Comparison of ENCODE assay signal across 22 cellular contexts in the genomic region with DNA sequence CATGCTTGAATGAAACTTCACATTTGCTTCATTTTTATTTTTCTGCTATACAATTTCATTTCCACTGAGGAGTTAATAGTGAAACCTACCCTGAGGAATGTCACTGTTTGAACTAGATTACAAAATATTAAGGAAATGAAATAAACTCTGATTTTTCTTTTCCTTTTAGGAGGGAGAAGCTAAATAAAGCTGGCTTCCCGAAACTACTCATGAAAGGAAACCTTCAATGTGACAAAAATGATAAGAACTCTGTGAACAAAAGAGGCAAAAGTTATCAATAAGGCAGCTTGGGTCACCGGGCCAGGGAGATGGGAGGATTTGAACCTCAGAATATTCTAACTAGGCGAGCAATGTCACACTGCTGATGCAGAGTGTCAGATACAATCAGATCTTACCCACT.
A peak's percentile ranks its signal among the peaks of the same experiment; 100 is the strongest.
DNase-seq lines count a peak whose midpoint lies in the region; ATAC-seq and TF ChIP-seq lines count a peak whose summit lies in the region.
"Had no signal": no experiment of that assay in that cellular context is flagged by ENCODE, and none has a peak within 500 bp of the region (broad histone marks: within the 10 kb centered on the region; RNA-seq: fewer than 3 reads in every experiment).

No MANE protein-coding gene starts in this region.

- H2AK5ac ChIP-seq in IMR-90 (ENCODE audit: low read depth, low read length): no peak overlapping the region

- TF ChIP-seq POLR2A in IMR-90 (IDR thresholded peaks at IDR 0.05; ENCODE audit: low read depth, low read length) (no peak), upper lobe of left lung (IDR thresholded peaks at IDR 0.05) (no peak)

- no peak overlapping the region for H3K56ac ChIP-seq in IMR-90 (ENCODE audit: extremely low read depth, insufficient read depth, low read length)

- H3K36me3 ChIP-seq in IMR-90 (ENCODE audit: control insufficient read depth, insufficient read depth, low read length) (no peaks in the 10 kb centered on the region), muscle layer of colon (ENCODE audit: insufficient read depth, low read length) (no peaks in the 10 kb centered on the region), upper lobe of left lung (no peaks in the 10 kb centered on the region)

- H3K4me1 Mint-ChIP-seq in type B pancreatic cell (ENCODE audit: unreplicated experiment): peaks cover 13% of the 10 kb centered on the region
- H3K4me1 Mint-ChIP-seq: activated CD4-positive, alpha-beta T cell treated with anti-CD3 and anti-CD28 coated beads, Interleukin-2, amount 10 ng/mL, durations not matched to agents 7 days and 5 days; B cell; central memory CD8-positive, alpha-beta T cell; T-cell had no signal

- H3K36me3 Mint-ChIP-seq in type B pancreatic cell: peaks cover 20% of the 10 kb centered on the region

- WGBS in IMR-90 (ENCODE audit: extremely low coverage in 2 of 2, insufficient read length in 1 of 2), 2 experiments: 100% methylated on average over 1 of the region's 3 CpGs; no CpG with 5 or more reads in 1 of the 2 experiments
- 31 to 39% methylated on average over 3 of the region's 3 CpGs for WGBS in upper lobe of left lung, 2 donors

- peaks cover 14% of the 10 kb centered on the region for H3K9me3 Mint-ChIP-seq in type B pancreatic cell

- no peaks in the 10 kb centered on the region for H3K27me3 ChIP-seq in IMR-90 (ENCODE audit: control insufficient read depth, insufficient read depth, low read length)
- H3K27me3 ChIP-seq in muscle layer of colon (ENCODE audit: control insufficient read depth in 1 of 2, insufficient read depth in 2 of 2, low read length in 2 of 2): no peaks in the 10 kb centered on the region
- no peaks in the 10 kb centered on the region for H3K27me3 ChIP-seq in upper lobe of left lung

- ATAC-seq in IMR-90 (ENCODE audit: low read depth) (peak; percentile 55), upper lobe of left lung (ENCODE audit: low FRiP score in 2 of 2) (no peak), GM21367 (IDR thresholded peaks at IDR 0.05; ENCODE audit: unreplicated experiment) (no peak)
- ATAC-seq: mucosa of descending colon, T-cell had no signal

- CTCF ChIA-PET in IMR-90 (lab: Yijun Ruan, JAX): interaction anchor here (1.2 kb wide), 1 partner anchor 42 kb away, joined by 3 read pairs; no protein-coding TSS in a partner anchor

- intact Hi-C loops in IMR-90 (cut with micrococcal nuclease): loop anchor here (5.0 kb wide), 1 partner anchor 43 kb away; no protein-coding TSS in a partner anchor

- H3K4me1 ChIP-seq in IMR-90 (ENCODE audit: control insufficient read depth, insufficient read depth, low read length) (peaks cover 9% of the 10 kb centered on the region), muscle layer of colon (ENCODE audit: insufficient read depth, low read length) (peaks cover 14% of the 10 kb centered on the region), upper lobe of left lung (peaks cover 0 to 12% (median 8%) of the 10 kb centered on the region in 4 donors)

- no peak overlapping the region for H2AFZ ChIP-seq in IMR-90 (replicated peaks; ENCODE audit: low read length, poor library complexity)

- H3K27ac Mint-ChIP-seq in type B pancreatic cell: no peak overlapping the region
- H3K27ac Mint-ChIP-seq: activated CD4-positive, alpha-beta T cell treated with anti-CD3 and anti-CD28 coated beads, Interleukin-2, amount 10 ng/mL, durations not matched to agents 7 days and 5 days; B cell; T-cell had no signal

- H2BK5ac ChIP-seq in IMR-90 (ENCODE audit: low read depth, low read length, poor library complexity, severe bottlenecking): peak overlapping the region; percentile 46

- no peak for TF ChIP-seq EP300 in upper lobe of left lung (IDR thresholded peaks at IDR 0.05)

- H3K9me3 ChIP-seq in IMR-90 (ENCODE audit: control insufficient read depth, insufficient read depth, low read length) (peaks cover 14% of the 10 kb centered on the region), muscle layer of colon (ENCODE audit: low read length) (no peaks in the 10 kb centered on the region), upper lobe of left lung (peaks cover 17 to 33% (median 23%) of the 10 kb centered on the region in 4 donors)

- H3K18ac ChIP-seq in IMR-90 (ENCODE audit: low read depth, low read length): peak overlapping the region; percentile 79

- 0 out of 2 replicates have a peak overlapping the region, but pooled peaks have one; percentile 4 for H3K14ac ChIP-seq in IMR-90 (replicated peaks; ENCODE audit: low read depth, low read length)

- no peak overlapping the region; the same call in 1 of the 2 replicates for H2BK120ac ChIP-seq in IMR-90 (ENCODE audit: low read depth, low read length)

- no peak overlapping the region for H2BK20ac ChIP-seq in IMR-90 (ENCODE audit: low read depth, low read length)

- POLR2A ChIA-PET in IMR-90 (lab: Charles Lee; ENCODE audit: unreplicated experiment): no interaction called here

- H4K8ac ChIP-seq in IMR-90 (ENCODE audit: low read depth in 2 of 2, low read length in 2 of 2): peak overlapping the region; percentile 64 to 84; a peak in 2 of 4 replicates

- TF ChIP-seq CTCF in IMR-90 (conservative IDR thresholded peaks at IDR 0.05; ENCODE audit: low read depth, low read length): no peak
- no peak for TF ChIP-seq CTCF in upper lobe of left lung (IDR thresholded peaks at IDR 0.05)
- TF ChIP-seq CTCF in type B pancreatic cell (conservative IDR thresholded peaks at IDR 0.05): no peak

- H3K9ac ChIP-seq in IMR-90 (ENCODE audit: low read depth, low read length) (no peak overlapping the region), muscle layer of colon (ENCODE audit: low read length) (no peak overlapping the region)

- in situ Hi-C loops in IMR-90 (cut with MboI; ENCODE audit: low sequenced_read_pairs): no loop called here

- no peaks in the 10 kb centered on the region for H3K9me1 ChIP-seq in IMR-90 (ENCODE audit: insufficient read depth, low read length)

- no peaks in the 10 kb centered on the region for H3K27me3 Mint-ChIP-seq in type B pancreatic cell
- H3K27me3 Mint-ChIP-seq: activated CD4-positive, alpha-beta T cell treated with anti-CD3 and anti-CD28 coated beads, Interleukin-2, amount 10 ng/mL, durations not matched to agents 7 days and 5 days; B cell; central memory CD8-positive, alpha-beta T cell; T-cell had no signal

- peak overlapping the region; percentile 59 for H4K5ac ChIP-seq in IMR-90 (ENCODE audit: low read depth, low read length)

- H3K4ac ChIP-seq in IMR-90 (ENCODE audit: low read depth, low read length): peak overlapping the region; percentile 18; the same call in 1 of the 2 replicates

- DNase-seq in IMR-90 (no peak), dermis blood vessel endothelial cell (peak; percentile 37), upper lobe of left lung (no peak), type B pancreatic cell (ENCODE audit: extremely low spot score, unreplicated experiment) (no peak), H4 (ENCODE audit: low spot score) (no peak)
- DNase-seq: activated CD4-positive, alpha-beta T cell treated with anti-CD3 and anti-CD28 coated beads, Interleukin-2, amount 10 ng/mL, durations not matched to agents 7 days and 5 days; activated CD8-positive, alpha-beta memory T cell treated with anti-CD3 and anti-CD28 coated beads, Interleukin-2, amount 50 U/mL, for 4 hours; activated gamma-delta T cell; amniotic stem cell; H7; hippocampal formation; kidney; mucosa of descending colon; NCI-H1417 treated with DMSO at 0.1 percent for 48 hours; NCI-H2171 treated with DMSO at 0.1 percent for 48 hours; NCI-H774; SHP77 treated with DMSO at 0.1 percent for 48 hours; T-cell had no signal

- H3K4me2 ChIP-seq in IMR-90 (ENCODE audit: low read depth, low read length): peak overlapping the region; percentile 76

- no peaks in the 10 kb centered on the region for H4K20me1 ChIP-seq in IMR-90 (ENCODE audit: insufficient read depth, low read length)

- no peak for TF ChIP-seq RAD21 in IMR-90 (IDR thresholded peaks at IDR 0.05; ENCODE audit: low read length)

- no peak overlapping the region for H3K4me3 ChIP-seq in IMR-90 (ENCODE audit: insufficient read depth, low read depth, low read length)
- no peak overlapping the region for H3K4me3 ChIP-seq in muscle layer of colon (ENCODE audit: low read depth in 1 of 2, low read length in 2 of 2)
- no peak overlapping the region for H3K4me3 ChIP-seq in upper lobe of left lung
- H3K4me3 ChIP-seq: mucosa of descending colon had no signal

- H3K27ac ChIP-seq in IMR-90 (ENCODE audit: insufficient read depth, low read length) (peak overlapping the region; percentile 87; the same call in 1 of the 2 replicates), muscle layer of colon (ENCODE audit: low read depth, low read length) (peak overlapping the region; percentile 28), upper lobe of left lung (peak overlapping the region in 3 of 4 donors; percentile 10 to 66 (median 48))

- H3K23ac ChIP-seq in IMR-90 (ENCODE audit: low read depth, low read length): peak overlapping the region; percentile 1; the same call in 1 of the 2 replicates

- BruUV-seq in IMR-90 (replicated peaks; lab: Mats Ljungman, UMichigan): no TSS peak

- no peak overlapping the region for H2AK9ac ChIP-seq in IMR-90 (replicated peaks; ENCODE audit: low read depth, low read length, poor library complexity)

- no peak overlapping the region for H4K91ac ChIP-seq in IMR-90 (ENCODE audit: insufficient read depth, low read depth, low read length)

- peaks cover 0 to 11% of the 10 kb centered on the region in 2 experiments; a peak in 2 of 4 replicates for H3K79me1 ChIP-seq in IMR-90 (ENCODE audit: low read depth in 1 of 2, low read length in 2 of 2)

- dilution Hi-C loops in IMR-90 (cut with HindIII; ENCODE audit: low sequenced_read_pairs, unreplicated experiment): no loop called here

- no peak overlapping the region for H3K4me3 Mint-ChIP-seq in type B pancreatic cell
- H3K4me3 Mint-ChIP-seq: activated CD4-positive, alpha-beta T cell treated with anti-CD3 and anti-CD28 coated beads, Interleukin-2, amount 10 ng/mL, durations not matched to agents 7 days and 5 days; B cell; central memory CD8-positive, alpha-beta T cell; T-cell had no signal

- 0 out of 3 replicates have a peak overlapping the region, but pooled peaks have one; percentile 7 for H2BK15ac ChIP-seq in IMR-90 (ENCODE audit: low read depth, low read length)

TF ChIP-seq in IMR-90, 13 proteins besides CTCF, POLR2A, EP300 and RAD21 (continues in another document):
- TF ChIP-seq MXI1 (IDR thresholded peaks at IDR 0.05; ENCODE audit: borderline replicate concordance, low read depth, low read length): no peak
- no peak for TF ChIP-seq SMC3 (IDR thresholded peaks at IDR 0.05; ENCODE audit: low read depth, low read length)
- no peak for TF ChIP-seq RFX5 (IDR thresholded peaks at IDR 0.05; ENCODE audit: low read depth, low read length)
- no peak for TF ChIP-seq MAZ (IDR thresholded peaks at IDR 0.05; ENCODE audit: borderline replicate concordance, low read depth, low read length)
- no peak for TF ChIP-seq NFE2L2 (IDR thresholded peaks at IDR 0.05; ENCODE audit: low read depth, low read length)
- TF ChIP-seq FOS (IDR thresholded peaks at IDR 0.05; ENCODE audit: low read depth, low read length): no peak
- TF ChIP-seq MAFK (IDR thresholded peaks at IDR 0.05; ENCODE audit: low read depth, low read length): no peak
- no peak for TF ChIP-seq CHD1 (IDR thresholded peaks at IDR 0.05; ENCODE audit: low read depth, low read length)

Comparison
In these comparisons a context has a peak if more than half of its experiments do, and no peak if none do; other contexts are left out.
1. H3K27ac ChIP-seq: peak in every context shown above with its lines; median percentile 87 in IMR-90; 48 in upper lobe of left lung; 28 in muscle layer of colon.